14 cellular contexts compared by ENCODE assay signal in genomic region chr11:60891103-60891741, GRCh38. TPM values are rescaled to one million over a fixed set of nuclear protein-coding genes. Genes with fewer than 3 reads are reported as not detected.
A peak's percentile ranks its signal among the peaks of the same experiment; 100 is the strongest.
DNase-seq lines count a peak whose midpoint lies in the region; ATAC-seq and TF ChIP-seq lines count a peak whose summit lies in the region.
"Had no signal": no experiment of that assay in that cellular context is flagged by ENCODE, and none has a peak within 500 bp of the region (broad histone marks: within the 10 kb centered on the region; RNA-seq: fewer than 3 reads in every experiment).

No MANE protein-coding gene starts in this region.

- H3K27ac Mint-ChIP-seq in brain (peak overlapping the region in 3 of 5 experiments; percentile 53 to 75 (median 60)), nephron progenitor cell (peak overlapping the region; percentile 61)
- H3K27ac Mint-ChIP-seq: CD8-positive, alpha-beta T cell; T-cell had no signal

- ATAC-seq in HG03442 (IDR thresholded peaks at IDR 0.05; ENCODE audit: unreplicated experiment) = no peak
- ATAC-seq: CD8-positive, alpha-beta T cell; PC-3; T-cell had no signal

- peaks cover 7% of the 10 kb centered on the region for H3K4me1 Mint-ChIP-seq in brain
- H3K4me1 Mint-ChIP-seq in nephron progenitor cell = peaks cover 18% of the 10 kb centered on the region

- H3K27me3 Mint-ChIP-seq in brain (no peaks in the 10 kb centered on the region), nephron progenitor cell (ENCODE audit: low read depth, poor library complexity) (peaks cover 2% of the 10 kb centered on the region)
- H3K27me3 Mint-ChIP-seq: T-cell had no signal

- peak; percentile 95 for DNase-seq in OCI-M1 (lab: John Stamatoyannopoulos, UW)
- no peak for DNase-seq in nephron progenitor cell
- DNase-seq in germinal center (ENCODE audit: low spot score) = no peak
- DNase-seq: activated CD4-positive, alpha-beta T cell treated with anti-CD3 and anti-CD28 coated beads, Interleukin-2, amount 50 U/mL, for 4 hours; activated effector memory CD4-positive, alpha-beta T cell treated with anti-CD3 and anti-CD28 coated beads, Interleukin-2, amount 50 U/mL, for 16 hours; CD8-positive, alpha-beta T cell; NCI-H1092 treated with DMSO at 0.1 percent for 48 hours; NCI-H345; PC-3; stimulated activated CD4-positive, alpha-beta T cell treated with anti-CD3 and anti-CD28 coated beads, Interleukin-12 subunit alpha, Interleukin-12 subunit beta, amount 100 ng/mL, for 4 hours; T-cell; transverse colon had no signal

- TF ChIP-seq CTCF in brain (conservative IDR thresholded peaks at IDR 0.05) (no peak), nephron progenitor cell (IDR thresholded peaks at IDR 0.05) (no peak)

- H3K9me3 Mint-ChIP-seq in brain = peaks cover 0 to 3% (median 0%) of the 10 kb centered on the region in 5 experiments
- H3K9me3 Mint-ChIP-seq in nephron progenitor cell = peaks cover 2% of the 10 kb centered on the region
- H3K9me3 Mint-ChIP-seq: CD8-positive, alpha-beta T cell; T-cell had no signal

- H3K36me3 Mint-ChIP-seq in brain (peaks cover 54% of the 10 kb centered on the region), nephron progenitor cell (ENCODE audit: low read depth) (peaks cover 52% of the 10 kb centered on the region)

- H3K4me3 Mint-ChIP-seq in brain = no peak overlapping the region
- H3K4me3 Mint-ChIP-seq in nephron progenitor cell = no peak overlapping the region
- H3K4me3 Mint-ChIP-seq: CD8-positive, alpha-beta T cell; T-cell had no signal

RNA-seq across cellular contexts. Expression of gene PRPF19, which starts 15.2 kb away (rescaled TPM):
- polyA plus RNA-seq in brain (ENCODE audit: insufficient read depth, low read depth, low replicate concordance) = 200 TPM

RNA-seq across cellular contexts. Expression of gene TMEM109, which starts 22.7 kb away (rescaled TPM):
- polyA plus RNA-seq in brain (ENCODE audit: insufficient read depth, low read depth, low replicate concordance) = 69.7 TPM

RNA-seq across cellular contexts. Expression of gene ZP1, which starts 23.9 kb away (rescaled TPM):
- polyA plus RNA-seq in brain (ENCODE audit: insufficient read depth, low read depth, low replicate concordance) = 1.0 TPM

RNA-seq across cellular contexts. Expression of gene TMEM132A, which starts 33.0 kb away (rescaled TPM):
- 113 TPM for polyA plus RNA-seq in brain (ENCODE audit: insufficient read depth, low read depth, low replicate concordance)

RNA-seq across cellular contexts. Expression of gene PTGDR2, which starts 35.5 kb away (rescaled TPM):
- polyA plus RNA-seq in brain (ENCODE audit: insufficient read depth, low read depth, low replicate concordance) = 1.3 TPM
